1 cellular context compared by ENCODE assay signal in the genomic region with DNA sequence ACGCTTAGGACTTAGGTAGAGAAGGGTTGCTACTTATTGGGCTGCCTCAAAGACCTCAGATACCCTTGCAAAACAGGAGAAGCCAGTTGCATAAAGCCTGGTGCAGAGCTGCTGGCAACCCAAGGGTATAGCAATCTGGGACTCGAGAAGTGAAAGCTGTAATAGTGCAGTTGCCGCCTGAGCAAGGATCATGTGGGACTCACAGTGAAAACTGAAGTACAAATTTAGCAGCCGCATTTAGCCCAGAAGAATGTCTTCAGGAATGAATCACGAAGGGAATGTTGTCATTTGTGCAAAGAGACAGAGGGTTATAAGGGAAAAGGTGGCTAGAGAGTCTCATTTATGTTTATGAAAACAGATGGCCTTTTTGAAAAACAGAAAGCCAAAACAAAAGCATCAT.
TF ChIP-seq lines count a peak whose summit lies in the region.

No MANE protein-coding gene starts in this region.

TF ChIP-seq in WTC11, 78 proteins besides CTCF, POLR2A, EP300 and RAD21 (continued from another document):
- TF ChIP-seq, protein P1, sequence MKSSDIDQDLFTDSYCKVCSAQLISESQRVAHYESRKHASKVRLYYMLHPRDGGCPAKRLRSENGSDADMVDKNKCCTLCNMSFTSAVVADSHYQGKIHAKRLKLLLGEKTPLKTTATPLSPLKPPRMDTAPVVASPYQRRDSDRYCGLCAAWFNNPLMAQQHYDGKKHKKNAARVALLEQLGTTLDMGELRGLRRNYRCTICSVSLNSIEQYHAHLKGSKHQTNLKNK (CRISPR knock-in tag; IDR thresholded peaks at IDR 0.05), result no peak
- TF ChIP-seq, protein P2, sequence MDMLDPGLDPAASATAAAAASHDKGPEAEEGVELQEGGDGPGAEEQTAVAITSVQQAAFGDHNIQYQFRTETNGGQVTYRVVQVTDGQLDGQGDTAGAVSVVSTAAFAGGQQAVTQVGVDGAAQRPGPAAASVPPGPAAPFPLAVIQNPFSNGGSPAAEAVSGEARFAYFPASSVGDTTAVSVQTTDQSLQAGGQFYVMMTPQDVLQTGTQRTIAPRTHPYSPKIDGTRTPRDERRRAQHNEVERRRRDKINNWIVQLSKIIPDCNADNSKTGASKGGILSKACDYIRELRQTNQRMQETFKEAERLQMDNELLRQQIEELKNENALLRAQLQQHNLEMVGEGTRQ (CRISPR knock-in tag; IDR thresholded peaks at IDR 0.05), result no peak
- TF ChIP-seq, protein P3, sequence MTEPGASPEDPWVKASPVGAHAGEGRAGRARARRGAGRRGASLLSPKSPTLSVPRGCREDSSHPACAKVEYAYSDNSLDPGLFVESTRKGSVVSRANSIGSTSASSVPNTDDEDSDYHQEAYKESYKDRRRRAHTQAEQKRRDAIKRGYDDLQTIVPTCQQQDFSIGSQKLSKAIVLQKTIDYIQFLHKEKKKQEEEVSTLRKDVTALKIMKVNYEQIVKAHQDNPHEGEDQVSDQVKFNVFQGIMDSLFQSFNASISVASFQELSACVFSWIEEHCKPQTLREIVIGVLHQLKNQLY (CRISPR knock-in tag; IDR thresholded peaks at IDR 0.05), result no peak
- TF ChIP-seq, protein P4, sequence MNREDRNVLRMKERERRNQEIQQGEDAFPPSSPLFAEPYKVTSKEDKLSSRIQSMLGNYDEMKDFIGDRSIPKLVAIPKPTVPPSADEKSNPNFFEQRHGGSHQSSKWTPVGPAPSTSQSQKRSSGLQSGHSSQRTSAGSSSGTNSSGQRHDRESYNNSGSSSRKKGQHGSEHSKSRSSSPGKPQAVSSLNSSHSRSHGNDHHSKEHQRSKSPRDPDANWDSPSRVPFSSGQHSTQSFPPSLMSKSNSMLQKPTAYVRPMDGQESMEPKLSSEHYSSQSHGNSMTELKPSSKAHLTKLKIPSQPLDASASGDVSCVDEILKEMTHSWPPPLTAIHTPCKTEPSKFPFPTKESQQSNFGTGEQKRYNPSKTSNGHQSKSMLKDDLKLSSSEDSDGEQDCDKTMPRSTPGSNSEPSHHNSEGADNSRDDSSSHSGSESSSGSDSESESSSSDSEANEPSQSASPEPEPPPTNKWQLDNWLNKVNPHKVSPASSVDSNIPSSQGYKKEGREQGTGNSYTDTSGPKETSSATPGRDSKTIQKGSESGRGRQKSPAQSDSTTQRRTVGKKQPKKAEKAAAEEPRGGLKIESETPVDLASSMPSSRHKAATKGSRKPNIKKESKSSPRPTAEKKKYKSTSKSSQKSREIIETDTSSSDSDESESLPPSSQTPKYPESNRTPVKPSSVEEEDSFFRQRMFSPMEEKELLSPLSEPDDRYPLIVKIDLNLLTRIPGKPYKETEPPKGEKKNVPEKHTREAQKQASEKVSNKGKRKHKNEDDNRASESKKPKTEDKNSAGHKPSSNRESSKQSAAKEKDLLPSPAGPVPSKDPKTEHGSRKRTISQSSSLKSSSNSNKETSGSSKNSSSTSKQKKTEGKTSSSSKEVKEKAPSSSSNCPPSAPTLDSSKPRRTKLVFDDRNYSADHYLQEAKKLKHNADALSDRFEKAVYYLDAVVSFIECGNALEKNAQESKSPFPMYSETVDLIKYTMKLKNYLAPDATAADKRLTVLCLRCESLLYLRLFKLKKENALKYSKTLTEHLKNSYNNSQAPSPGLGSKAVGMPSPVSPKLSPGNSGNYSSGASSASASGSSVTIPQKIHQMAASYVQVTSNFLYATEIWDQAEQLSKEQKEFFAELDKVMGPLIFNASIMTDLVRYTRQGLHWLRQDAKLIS (CRISPR knock-in tag; IDR thresholded peaks at IDR 0.05; ENCODE audit: borderline replicate concordance), result no peak
- TF ChIP-seq GABPB1 (CRISPR knock-in tag; IDR thresholded peaks at IDR 0.05), result no peak
